Comparison of ENCODE assay signal across 24 cellular contexts in genomic region chr10:101385866-101386658, GRCh38. TPM values are rescaled to one million over a fixed set of nuclear protein-coding genes. Genes with fewer than 3 reads are reported as not detected.
DNase-seq lines count a peak whose midpoint lies in the region; ATAC-seq, FAIRE-seq and TF ChIP-seq lines count a peak whose summit lies in the region.
"Had no signal": no experiment of that assay in that cellular context is flagged by ENCODE, and none has a peak within 500 bp of the region (broad histone marks: within the 10 kb centered on the region; RNA-seq: fewer than 3 reads in every experiment).

No MANE protein-coding gene starts in this region.

- CTCF ChIA-PET in MCF 10A (lab: Yijun Ruan, JAX): interaction anchor here (0.6 to 1.7 kb wide), 4 partner anchors 13 to 165 kb away, joined by 3 to 5 read pairs (median 4); no protein-coding TSS in a partner anchor

- 96% methylated on average over 1 of the region's 1 CpG for WGBS in right lobe of liver (ENCODE audit: insufficient coverage, low coverage, low lambda C conversion rate, missing lambda C conversion rate)

- H3K4me3 Mint-ChIP-seq in MCF 10A (ENCODE audit: unreplicated experiment) (no peak overlapping the region), nephron progenitor cell (no peak overlapping the region)
- H3K4me3 Mint-ChIP-seq: activated T-cell treated with anti-CD3 and anti-CD28 coated beads, Interleukin-2, amount 50 U/mL, for 24 hours; IgD-negative memory B cell; natural killer cell had no signal

- H3K9me3 Mint-ChIP-seq in MCF 10A (ENCODE audit: unreplicated experiment) (no peaks in the 10 kb centered on the region), nephron progenitor cell (no peaks in the 10 kb centered on the region)
- H3K9me3 Mint-ChIP-seq: activated T-cell treated with anti-CD3 and anti-CD28 coated beads, Interleukin-2, amount 50 U/mL, for 24 hours; IgD-negative memory B cell; natural killer cell had no signal

- no peaks in the 10 kb centered on the region for H3K4me1 Mint-ChIP-seq in MCF 10A (ENCODE audit: insufficient read depth, unreplicated experiment)
- peaks cover 16% of the 10 kb centered on the region for H3K4me1 Mint-ChIP-seq in nephron progenitor cell

- H3K36me3 Mint-ChIP-seq in MCF 10A (ENCODE audit: insufficient read depth, unreplicated experiment) (peaks cover 13% of the 10 kb centered on the region), nephron progenitor cell (ENCODE audit: low read depth) (no peaks in the 10 kb centered on the region)
- H3K36me3 Mint-ChIP-seq: natural killer cell had no signal

- H3K27ac Mint-ChIP-seq in MCF 10A (ENCODE audit: low read depth, unreplicated experiment) (no peak overlapping the region), nephron progenitor cell (no peak overlapping the region)
- H3K27ac Mint-ChIP-seq: activated T-cell treated with anti-CD3 and anti-CD28 coated beads, Interleukin-2, amount 50 U/mL, for 24 hours; natural killer cell had no signal

- TF ChIP-seq POLR2A in right lobe of liver (IDR thresholded peaks at IDR 0.05): no peak

- POLR2A ChIA-PET in MCF 10A (lab: Yijun Ruan, JAX): interaction anchor here (1.6 kb wide), 2 partner anchors 13 to 19 kb away, joined by 4 read pairs; no protein-coding TSS in a partner anchor

- no TSS peak for BruUV-seq in MCF 10A (replicated peaks; lab: Mats Ljungman, UMichigan)

- H3K9me3 ChIP-seq in right lobe of liver: no peaks in the 10 kb centered on the region
- H3K9me3 ChIP-seq: A549, BLaER1, MG63, pancreas had no signal

- no peaks in the 10 kb centered on the region for H3K27me3 ChIP-seq in right lobe of liver
- H3K27me3 ChIP-seq: BLaER1, MG63, pancreas had no signal

- TF ChIP-seq CTCF in right lobe of liver (IDR thresholded peaks at IDR 0.05): no peak
- no peak for TF ChIP-seq CTCF in MCF 10A (IDR thresholded peaks at IDR 0.05; ENCODE audit: unreplicated experiment)
- no peak for TF ChIP-seq CTCF in nephron progenitor cell (IDR thresholded peaks at IDR 0.05)

- DNase-seq in astrocyte of the hippocampus (ENCODE audit: low read depth, low spot score) (peak; percentile 6), Right ventricle myocardium superior (no peak), right lobe of liver (no peak), MCF 10A (ENCODE audit: unreplicated experiment) (no peak), nephron progenitor cell (no peak)
- DNase-seq: activated CD8-positive, alpha-beta memory T cell treated with anti-CD3 and anti-CD28 coated beads for 24 hours; activated T-cell treated with anti-CD3 and anti-CD28 coated beads, Interleukin-2, amount 50 U/mL, for 24 hours; amygdala; caudate nucleus; H7; kidney glomerular epithelial cell; MG63; natural killer cell; NCI-H1436 treated with DMSO at 0.1 percent for 48 hours; NCI-H526 treated with DMSO at 0.1 percent for 48 hours; pancreas had no signal

- intact Hi-C loops in Right ventricle myocardium superior (cut with DNase I) (no loop called here), right lobe of liver (cut with DNase I) (no loop called here), MCF 10A (cut with micrococcal nuclease) (no loop called here)

- no peaks in the 10 kb centered on the region for H3K36me3 ChIP-seq in right lobe of liver
- H3K36me3 ChIP-seq: MG63, pancreas had no signal

- FAIRE-seq in G401.6 (lab: Jason Lieb, UNC): peak; percentile 66
- FAIRE-seq: pancreas, urothelium cell line had no signal

- H3K4me3 ChIP-seq in right lobe of liver: no peak overlapping the region
- H3K4me3 ChIP-seq: A549, BLaER1, MG63, pancreas had no signal

- H3K27ac ChIP-seq in right lobe of liver: no peak overlapping the region
- H3K27ac ChIP-seq: A549, BLaER1, pancreas had no signal

- ATAC-seq in Right ventricle myocardium superior (ENCODE audit: poor library complexity) (peak; percentile 80), right lobe of liver (peak in 3 of 4 donors; percentile 23 to 44 (median 25)), GM21825 (IDR thresholded peaks at IDR 0.05; ENCODE audit: unreplicated experiment) (no peak), HG03139 (IDR thresholded peaks at IDR 0.05; ENCODE audit: unreplicated experiment) (no peak)
- ATAC-seq: A549, natural killer cell, sciatic nerve had no signal

- H3K27me3 Mint-ChIP-seq in MCF 10A (ENCODE audit: insufficient read depth, unreplicated experiment): no peaks in the 10 kb centered on the region
- H3K27me3 Mint-ChIP-seq in nephron progenitor cell (ENCODE audit: low read depth, poor library complexity): no peaks in the 10 kb centered on the region
- H3K27me3 Mint-ChIP-seq: activated T-cell treated with anti-CD3 and anti-CD28 coated beads, Interleukin-2, amount 50 U/mL, for 24 hours; IgD-negative memory B cell had no signal

- peaks cover 0 to 9% (median 0%) of the 10 kb centered on the region in 4 donors for H3K4me1 ChIP-seq in right lobe of liver
- H3K4me1 ChIP-seq: BLaER1 had no signal

RNA-seq across cellular contexts. Expression of gene BTRC, which starts 32.1 kb away (rescaled TPM):
- total RNA-seq in Right ventricle myocardium superior (33.4 TPM), right lobe of liver (1 to 10 TPM; 4.8 to 8.4 (median 6.5) TPM), MCF 10A (2022) (19.4 and 25.2 TPM in 2 replicates)

Comparison
In these comparisons a context has a peak if more than half of its experiments do, and no peak if none do; other contexts are left out.
1. ATAC-seq: peak in Right ventricle myocardium superior (single experiment) and right lobe of liver (3 of 4); none in GM21825 (single experiment) and HG03139 (single experiment).